Comparison of ENCODE assay signal across 10 cellular contexts in the genomic region with DNA sequence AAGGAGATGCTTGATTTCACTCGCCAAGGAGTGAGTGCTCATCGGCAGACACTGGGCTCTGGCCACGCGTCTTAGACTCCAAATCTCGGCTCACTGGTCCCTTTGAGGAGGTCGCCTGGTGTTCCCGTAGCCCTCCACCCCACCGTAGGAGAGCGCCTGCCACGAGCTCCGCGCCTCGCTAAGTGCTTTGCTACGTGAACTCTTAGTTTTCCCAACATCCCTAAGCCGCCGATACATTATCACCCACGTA. TPM values are rescaled to one million over a fixed set of nuclear protein-coding genes. Genes with fewer than 3 reads are reported as not detected.
DNase-seq lines count a peak whose midpoint lies in the region; ATAC-seq, FAIRE-seq and TF ChIP-seq lines count a peak whose summit lies in the region.
"Had no signal": no experiment of that assay in that cellular context is flagged by ENCODE, and none has a peak within 500 bp of the region (broad histone marks: within the 10 kb centered on the region; RNA-seq: fewer than 3 reads in every experiment).

No MANE protein-coding gene starts in this region.

- no peak for DNase-seq in activated CD4-positive, alpha-beta T cell treated with anti-CD3 and anti-CD28 coated beads for 36 hours
- DNase-seq in activated CD4-positive, alpha-beta T cell treated with anti-CD3 and anti-CD28 coated beads for 48 hours, result no peak
- no peak for DNase-seq in activated naive CD8-positive, alpha-beta T cell treated with anti-CD3 and anti-CD28 coated beads for 36 hours
- no peak for DNase-seq in keratinocyte (ENCODE audit: low read depth, low spot score)
- DNase-seq in thoracic aorta (ENCODE audit: low spot score), result no peak
- no peak for DNase-seq in H4 (ENCODE audit: low spot score)
- no peak for DNase-seq in ecto neural progenitor cell (ENCODE audit: low spot score)
- no peak for DNase-seq in NCI-H82 (lab: John Stamatoyannopoulos, UW)
- DNase-seq: DND-41 had no signal

- H3K9me3 ChIP-seq in keratinocyte (ENCODE audit: control insufficient read depth, low read depth, low read length), result no peaks in the 10 kb centered on the region
- no peaks in the 10 kb centered on the region for H3K9me3 ChIP-seq in thoracic aorta

- intact Hi-C loops in activated CD4-positive, alpha-beta T cell treated with anti-CD3 and anti-CD28 coated beads for 36 hours (cut with DNase I, micrococcal nuclease), result loop anchor here (2.0 to 5.0 kb wide), 2 partner anchors 298 to 726 kb away; partner anchors contain the start of gene CXXC1 (in 1 of the 2)

- H3K4me1 ChIP-seq in keratinocyte (ENCODE audit: control insufficient read depth, extremely low read depth, insufficient read depth, low read length) (peaks cover 28% of the 10 kb centered on the region), thoracic aorta (ENCODE audit: control insufficient read depth in 1 of 2, low read depth in 2 of 2) (peaks cover 6 to 28% of the 10 kb centered on the region in 2 donors)

- peaks cover 5% of the 10 kb centered on the region for H4K20me1 ChIP-seq in keratinocyte (ENCODE audit: control insufficient read depth, extremely low read depth, insufficient read depth, low read length)

- H3K27me3 ChIP-seq in keratinocyte (ENCODE audit: control insufficient read depth, extremely low read depth, insufficient read depth, low read length), result no peaks in the 10 kb centered on the region
- no peaks in the 10 kb centered on the region for H3K27me3 ChIP-seq in thoracic aorta (replicated peaks; ENCODE audit: insufficient read depth)

- H3K36me3 Mint-ChIP-seq in activated CD4-positive, alpha-beta T cell treated with anti-CD3 and anti-CD28 coated beads for 36 hours (ENCODE audit: low read depth), result no peaks in the 10 kb centered on the region
- H3K36me3 Mint-ChIP-seq in activated naive CD8-positive, alpha-beta T cell treated with anti-CD3 and anti-CD28 coated beads for 36 hours, result no peaks in the 10 kb centered on the region

- H3K27ac Mint-ChIP-seq in activated CD4-positive, alpha-beta T cell treated with anti-CD3 and anti-CD28 coated beads for 36 hours, result no peak overlapping the region
- H3K27ac Mint-ChIP-seq in activated naive CD8-positive, alpha-beta T cell treated with anti-CD3 and anti-CD28 coated beads for 36 hours, result no peak overlapping the region

- CTCF ChIA-PET in activated CD4-positive, alpha-beta T cell treated with anti-CD3 and anti-CD28 coated beads for 36 hours (lab: Charles Lee), result interaction anchor here (0.6 to 1.9 kb wide), 9 partner anchors 9 to 299 kb away, joined by 3 to 5 read pairs (median 3); no protein-coding TSS in a partner anchor

- H3K4me2 ChIP-seq in keratinocyte (ENCODE audit: control insufficient read depth, extremely low read depth, insufficient read depth, low read depth, low read length), result peak overlapping the region; percentile 95

- POLR2A ChIA-PET in activated CD4-positive, alpha-beta T cell treated with anti-CD3 and anti-CD28 coated beads for 36 hours (lab: Charles Lee), result no interaction called here

- TF ChIP-seq CTCF in keratinocyte (optimal IDR thresholded peaks at IDR 0.05 in 1 of 3, IDR thresholded peaks at IDR 0.05 in 1 of 3, conservative IDR thresholded peaks at IDR 0.05 in 1 of 3; ENCODE audit: extremely low read depth in 1 of 3, insufficient read depth in 2 of 3, low read length in 3 of 3) (no peak), thoracic aorta (IDR thresholded peaks at IDR 0.05) (no peak)

- H3K4me1 Mint-ChIP-seq in activated CD4-positive, alpha-beta T cell treated with anti-CD3 and anti-CD28 coated beads for 36 hours, result peaks cover 32% of the 10 kb centered on the region
- H3K4me1 Mint-ChIP-seq in activated naive CD8-positive, alpha-beta T cell treated with anti-CD3 and anti-CD28 coated beads for 36 hours, result peaks cover 27% of the 10 kb centered on the region

- H3K79me2 ChIP-seq in keratinocyte (ENCODE audit: control insufficient read depth, insufficient read depth, low read length), result peaks cover 48% of the 10 kb centered on the region

- no peaks in the 10 kb centered on the region for H3K9me1 ChIP-seq in keratinocyte (ENCODE audit: control insufficient read depth, extremely low read depth, insufficient read depth, low read length)

- H3K27me3 Mint-ChIP-seq in activated CD4-positive, alpha-beta T cell treated with anti-CD3 and anti-CD28 coated beads for 36 hours, result peaks cover 54% of the 10 kb centered on the region
- peaks cover 75% of the 10 kb centered on the region for H3K27me3 Mint-ChIP-seq in activated naive CD8-positive, alpha-beta T cell treated with anti-CD3 and anti-CD28 coated beads for 36 hours

- dilution Hi-C loops in keratinocyte (cut with MboI; ENCODE audit: extremely low pct_ligation_motif_present, low sequenced_read_pairs), result no loop called here

- ATAC-seq in activated CD4-positive, alpha-beta T cell treated with anti-CD3 and anti-CD28 coated beads for 36 hours, result no peak
- ATAC-seq in thoracic aorta (ENCODE audit: insufficient number of reproducible peaks, low FRiP score, low read depth), result no peak

- FAIRE-seq in keratinocyte (lab: Jason Lieb, UNC), result peak; percentile 74
- FAIRE-seq: endometrium had no signal

- H3K9me3 Mint-ChIP-seq in activated CD4-positive, alpha-beta T cell treated with anti-CD3 and anti-CD28 coated beads for 36 hours (ENCODE audit: low read depth), result no peaks in the 10 kb centered on the region
- no peaks in the 10 kb centered on the region for H3K9me3 Mint-ChIP-seq in activated naive CD8-positive, alpha-beta T cell treated with anti-CD3 and anti-CD28 coated beads for 36 hours

- peak overlapping the region; percentile 91 for H3K9ac ChIP-seq in keratinocyte (ENCODE audit: control insufficient read depth, extremely low read depth, insufficient read depth, low read length)

- peak overlapping the region; percentile 83 for H3K27ac ChIP-seq in keratinocyte (ENCODE audit: control insufficient read depth, insufficient read depth, low read length)
- H3K27ac ChIP-seq in thoracic aorta, result no peak overlapping the region

- H2AFZ ChIP-seq in keratinocyte (ENCODE audit: control insufficient read depth, low read length), result peak overlapping the region; percentile 83

- H3K4me3 ChIP-seq in keratinocyte (ENCODE audit: control insufficient read depth in 2 of 3, extremely low read depth in 1 of 3, insufficient read depth in 2 of 3, low read depth in 1 of 3, low read length in 3 of 3), result peak overlapping the region; percentile 66 to 93 (median 93)
- H3K4me3 ChIP-seq in thoracic aorta, result peak overlapping the region; percentile 68

- H3K36me3 ChIP-seq in keratinocyte (ENCODE audit: control insufficient read depth in 2 of 2, extremely low read depth in 1 of 2, insufficient read depth in 2 of 2, low read length in 2 of 2) (peaks cover 8 to 11% of the 10 kb centered on the region in 2 experiments), thoracic aorta (no peaks in the 10 kb centered on the region)

- H3K4me3 Mint-ChIP-seq in activated CD4-positive, alpha-beta T cell treated with anti-CD3 and anti-CD28 coated beads for 36 hours, result peak overlapping the region; percentile 63
- H3K4me3 Mint-ChIP-seq in activated naive CD8-positive, alpha-beta T cell treated with anti-CD3 and anti-CD28 coated beads for 36 hours, result peak overlapping the region; percentile 75

RNA-seq across cellular contexts. Expression of gene LIPG, which starts 0.8 kb away (rescaled TPM):
- total RNA-seq in activated CD4-positive, alpha-beta T cell treated with anti-CD3 and anti-CD28 coated beads for 36 hours, result under 1 TPM; 0.71 to 0.79 TPM
- total RNA-seq in activated naive CD8-positive, alpha-beta T cell treated with anti-CD3 and anti-CD28 coated beads for 36 hours, result under 1 TPM; 0.45 to 0.64 TPM
- 200 to 263 TPM (median 241 TPM) in 3 replicates for polyA plus RNA-seq in keratinocyte
- 48.8 TPM for polyA plus RNA-seq in keratinocyte (2011; ENCODE audit: low read depth)
- 99.5 and 116 TPM in 2 replicates for polyA plus RNA-seq in keratinocyte (2011; cell fraction: cytosol; rRNA removed)
- polyA plus RNA-seq in keratinocyte (2011; cell fraction: nucleus; rRNA removed), result 432 and 488 TPM in 2 replicates
- polyA plus RNA-seq in keratinocyte (2012; ENCODE audit: low replicate concordance), result 63.4 and 175 TPM in 2 replicates
- 261 to 340 TPM (median 323 TPM) in 3 replicates for polyA minus RNA-seq in keratinocyte
- polyA minus RNA-seq in keratinocyte (2011; cell fraction: cytosol; rRNA and poly(A)+ RNA removed), result 149 TPM
- polyA minus RNA-seq in keratinocyte (2011; cell fraction: nucleus; rRNA and poly(A)+ RNA removed), result 253 and 530 TPM in 2 replicates
- 10 to 100 TPM in 1 of 2 donors, 1 to 10 TPM in 1; 2.8 to 30.5 TPM for total RNA-seq in thoracic aorta
- total RNA-seq in H4 (2014; rRNA removed; shearing (Covaris generic)), result 0.17 and 0.49 TPM in 2 replicates
